ENCODE assay signal across 10 cellular contexts in the genomic region with DNA sequence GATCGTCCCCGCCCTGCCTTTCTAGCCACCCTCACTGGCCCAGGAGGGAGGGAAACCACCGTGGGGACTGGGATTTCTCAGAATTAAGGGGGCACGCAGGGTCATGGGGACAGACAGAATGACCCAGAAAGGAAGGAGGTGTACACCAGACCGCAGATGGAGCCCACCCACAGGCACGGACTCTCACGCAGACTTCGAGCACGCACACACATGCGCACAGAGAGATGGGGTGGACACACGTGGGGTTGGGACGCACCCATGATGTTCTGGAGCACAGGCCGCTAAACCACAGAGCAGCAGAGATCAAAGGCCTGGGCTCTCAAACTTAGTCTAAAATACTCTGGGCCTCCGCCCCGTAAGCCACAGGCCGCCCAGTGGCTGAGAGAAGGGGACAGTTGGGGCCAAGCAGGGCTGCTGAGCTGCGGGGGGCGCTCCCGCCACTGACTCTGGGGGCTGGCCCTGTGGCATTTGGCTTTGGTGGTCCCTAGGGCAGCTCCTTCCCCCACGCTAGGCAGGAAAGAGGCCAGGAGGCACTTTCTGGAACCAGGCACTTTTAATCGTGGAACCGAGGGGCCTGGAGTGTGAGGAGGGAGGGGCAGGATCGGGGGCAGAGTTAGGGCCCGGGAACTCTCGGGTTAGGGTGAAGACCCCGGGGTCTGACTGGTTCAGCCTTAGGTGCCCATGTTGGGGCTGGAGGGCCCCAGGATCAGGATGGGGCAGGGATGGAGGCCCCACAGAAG. TPM values are rescaled to one million over a fixed set of nuclear protein-coding genes. Genes with fewer than 3 reads are reported as not detected.
A peak's percentile ranks its signal among the peaks of the same experiment; 100 is the strongest.
DNase-seq lines count a peak whose midpoint lies in the region; ATAC-seq, FAIRE-seq and TF ChIP-seq lines count a peak whose summit lies in the region.
"Had no signal": no experiment of that assay in that cellular context is flagged by ENCODE, and none has a peak within 500 bp of the region (broad histone marks: within the 10 kb centered on the region; RNA-seq: fewer than 3 reads in every experiment).

No MANE protein-coding gene starts in this region.

- no peak overlapping the region for H3K4me3 ChIP-seq in PC-9
- H3K4me3 ChIP-seq in mucosa of descending colon = no peak overlapping the region

- FAIRE-seq in RCC 7860 (lab: Jason Lieb, UNC) = no peak

- intact Hi-C loops in CD14-positive monocyte (cut with micrococcal nuclease) (no loop called here), PC-9 (cut with micrococcal nuclease; ENCODE audit: unreplicated experiment) (no loop called here), mucosa of descending colon (cut with DNase I, micrococcal nuclease) (no loop called here)

- H3K36me3 ChIP-seq in PC-9 (ENCODE audit: low read depth) = no peaks in the 10 kb centered on the region
- H3K36me3 ChIP-seq in mucosa of descending colon (ENCODE audit: low read depth) = no peaks in the 10 kb centered on the region

- H3K36me3 Mint-ChIP-seq in CD14-positive monocyte = peaks cover 2 to 6% of the 10 kb centered on the region in 2 donors
- H3K36me3 Mint-ChIP-seq in activated naive CD8-positive, alpha-beta T cell treated with anti-CD3 and anti-CD28 coated beads, Interleukin-2, amount 50 U/mL, for 24 hours (ENCODE audit: low read depth) = no peaks in the 10 kb centered on the region

- H3K4me1 ChIP-seq in PC-9 (replicated peaks; ENCODE audit: insufficient read depth) = no peaks in the 10 kb centered on the region
- H3K4me1 ChIP-seq in mucosa of descending colon (ENCODE audit: low read depth) = peaks cover 15% of the 10 kb centered on the region

- POLR2A ChIA-PET in PC-9 (lab: Charles Lee; ENCODE audit: unreplicated experiment) = interaction anchor here (0.6 kb wide), 1 partner anchor 315 kb away, joined by 3 read pairs; no protein-coding TSS in a partner anchor

- H3K27ac ChIP-seq in PC-9 = no peak overlapping the region

- no peaks in the 10 kb centered on the region for H3K9me2 ChIP-seq in PC-9 (ENCODE audit: insufficient read depth)

- no peak for TF ChIP-seq CTCF in CD14-positive monocyte (IDR thresholded peaks at IDR 0.05)
- TF ChIP-seq CTCF in PC-9 (conservative IDR thresholded peaks at IDR 0.05) = no peak
- no peak for TF ChIP-seq CTCF in mucosa of descending colon (IDR thresholded peaks at IDR 0.05)

- CTCF ChIA-PET in PC-9 (lab: Charles Lee) = no interaction called here

- no peak overlapping the region for H2AFZ ChIP-seq in PC-9

- H3K4me1 Mint-ChIP-seq in CD14-positive monocyte = peaks cover 7% of the 10 kb centered on the region
- H3K4me1 Mint-ChIP-seq in activated naive CD8-positive, alpha-beta T cell treated with anti-CD3 and anti-CD28 coated beads, Interleukin-2, amount 50 U/mL, for 24 hours = peaks cover 33% of the 10 kb centered on the region

- ATAC-seq in activated naive CD8-positive, alpha-beta T cell treated with anti-CD3 and anti-CD28 coated beads, Interleukin-2, amount 50 U/mL, for 24 hours = peak; percentile 57
- ATAC-seq in mucosa of descending colon = peak; percentile 47

- no peaks in the 10 kb centered on the region for H3K9me3 Mint-ChIP-seq in CD14-positive monocyte
- H3K9me3 Mint-ChIP-seq in activated naive CD8-positive, alpha-beta T cell treated with anti-CD3 and anti-CD28 coated beads, Interleukin-2, amount 50 U/mL, for 24 hours = no peaks in the 10 kb centered on the region

- BruUV-seq in PC-9 (replicated peaks; lab: Mats Ljungman, UMichigan) = TSS peak; percentile 5

- no peaks in the 10 kb centered on the region for H3K79me2 ChIP-seq in PC-9 (ENCODE audit: low read depth)

- peak overlapping the region in 1 of 2 donors; percentile 64 for H3K4me3 Mint-ChIP-seq in CD14-positive monocyte
- H3K4me3 Mint-ChIP-seq in activated naive CD8-positive, alpha-beta T cell treated with anti-CD3 and anti-CD28 coated beads, Interleukin-2, amount 50 U/mL, for 24 hours = peak overlapping the region; percentile 57

- peak overlapping the region in 3 of 7 donors; percentile 32 to 80 (median 57) for H3K27ac Mint-ChIP-seq in CD14-positive monocyte
- peak overlapping the region; percentile 74 for H3K27ac Mint-ChIP-seq in activated naive CD8-positive, alpha-beta T cell treated with anti-CD3 and anti-CD28 coated beads, Interleukin-2, amount 50 U/mL, for 24 hours

- H3K9me3 ChIP-seq in PC-9 (ENCODE audit: insufficient read depth, low read depth) (no peaks in the 10 kb centered on the region), mucosa of descending colon (no peaks in the 10 kb centered on the region)

- H3K27me3 Mint-ChIP-seq in CD14-positive monocyte (ENCODE audit: low read depth in 3 of 3) = peaks cover 18 to 55% (median 23%) of the 10 kb centered on the region in 3 donors
- H3K27me3 Mint-ChIP-seq in activated naive CD8-positive, alpha-beta T cell treated with anti-CD3 and anti-CD28 coated beads, Interleukin-2, amount 50 U/mL, for 24 hours = peaks cover 16% of the 10 kb centered on the region

- H3K4me2 ChIP-seq in PC-9 = no peak overlapping the region

- H3F3A ChIP-seq in PC-9 (ENCODE audit: insufficient read depth, low read depth) = no peaks in the 10 kb centered on the region

- DNase-seq in CD14-positive monocyte (ENCODE audit: low spot score) (peak; percentile 44), PC-9 (no peak), mucosa of descending colon (peak in 2 of 3 donors; percentile 39 to 62), Ammon's horn (ENCODE audit: low spot score) (no peak), RCC 7860 (ENCODE audit: low spot score) (no peak), DMS79 treated with DMSO at 0.1 percent for 48 hours (lab: John Stamatoyannopoulos, UW) (no peak), NCI-H226 (no peak)
- DNase-seq in activated naive CD8-positive, alpha-beta T cell treated with anti-CD3 and anti-CD28 coated beads, Interleukin-2, amount 50 U/mL, for 24 hours = peak; percentile 48
- DNase-seq: DMS 273 treated with DMSO at 0.1 percent for 48 hours had no signal

- no peaks in the 10 kb centered on the region for H3K27me3 ChIP-seq in PC-9 (ENCODE audit: insufficient read depth, low read depth)

- H4K20me1 ChIP-seq in PC-9 (ENCODE audit: insufficient read depth) = no peaks in the 10 kb centered on the region

RNA-seq across cellular contexts. Expression of gene IFITM5, which starts 1.5 kb away (rescaled TPM):
- not detected for polyA plus RNA-seq in CD14-positive monocyte
- total RNA-seq in PC-9 (2021) = not detected in 2 replicates
- not detected for total RNA-seq in mucosa of descending colon
- total RNA-seq: lower leg skin had no signal

RNA-seq across cellular contexts. Expression of gene PGGHG, which starts 8.9 kb away (rescaled TPM):
- 1 to 10 TPM; 1.6 to 2.1 TPM for polyA plus RNA-seq in CD14-positive monocyte
- total RNA-seq in PC-9 (2021) = 68.6 and 76.9 TPM in 2 replicates
- 10 to 100 TPM; 21.2 to 37.1 (median 29.7) TPM for total RNA-seq in mucosa of descending colon

RNA-seq across cellular contexts. Expression of gene IFITM2, which starts 9.8 kb away (rescaled TPM):
- 1,000 to 10,000 TPM in 1 of 2 donors, 100 to 1,000 TPM in 1; 625 to 1,147 TPM for polyA plus RNA-seq in CD14-positive monocyte
- total RNA-seq in PC-9 (2021) (4.2 and 4.3 TPM in 2 replicates), mucosa of descending colon (100 to 1,000 TPM in 2 of 3 donors, 10 to 100 TPM in 1; 57.2 to 254 (median 111) TPM)

RNA-seq across cellular contexts. Expression of gene IFITM1, which starts 16.0 kb away (rescaled TPM):
- 10 to 100 TPM; 26.0 to 36.3 TPM for polyA plus RNA-seq in CD14-positive monocyte
- total RNA-seq in PC-9 (2021) (5.1 and 9.5 TPM in 2 replicates), mucosa of descending colon (100 to 1,000 TPM in 1 of 3 donors, 10 to 100 TPM in 2; 80.2 to 182 (median 87.3) TPM)

RNA-seq across cellular contexts. Expression of gene NLRP6, which starts 19.6 kb away (rescaled TPM):
- under 1 TPM; 0.10 to 0.24 TPM for polyA plus RNA-seq in CD14-positive monocyte
- total RNA-seq in PC-9 (2021) = 0.33 TPM in 1 of 2 replicates, not detected in the other
- 1 to 10 TPM in 1 of 3 donors, under 1 TPM in 2; 0.66 to 2.6 (median 0.72) TPM for total RNA-seq in mucosa of descending colon

Comparison
In these comparisons a context has a peak if more than half of its experiments do, and no peak if none do; other contexts are left out.
1. DNase-seq: peak in CD14-positive monocyte (single experiment), activated naive CD8-positive, alpha-beta T cell treated with anti-CD3 and anti-CD28 coated beads, Interleukin-2, amount 50 U/mL, for 24 hours (single experiment) and mucosa of descending colon (2 of 3); none in PC-9 (0 of 2), Ammon's horn (single experiment), RCC 7860 (single experiment), DMS79 treated with DMSO at 0.1 percent for 48 hours (single experiment) and NCI-H226 (single experiment).
2. RNA of gene IFITM2, which starts 9.8 kb away (total RNA-seq): 57.2 to 254 TPM in mucosa of descending colon; 4.2 to 4.3 TPM in PC-9; every median in the first group is over 10 times any median in the second.